In the genomic region with DNA sequence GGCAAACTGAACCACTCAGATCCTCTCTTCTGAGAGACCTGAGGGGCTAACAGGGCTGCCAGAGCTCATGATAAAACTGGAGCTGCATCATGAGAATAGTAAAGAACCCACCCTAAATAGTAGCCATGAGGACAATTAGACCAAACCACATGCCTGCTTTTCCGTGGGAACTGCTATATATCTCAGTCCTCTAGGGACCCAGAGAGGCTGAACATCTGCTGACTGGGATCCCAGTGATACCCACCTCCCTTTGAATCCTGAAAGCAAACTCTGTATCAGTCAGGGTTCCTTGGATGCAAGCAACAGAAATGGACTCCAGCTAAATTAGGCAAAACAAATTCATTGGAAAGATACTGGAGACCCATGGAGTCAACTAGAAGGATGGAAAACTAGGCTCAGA, we compare ENCODE assay signal across 1 cellular context.
TF ChIP-seq lines count a peak whose summit lies in the region.

No MANE protein-coding gene starts in this region.

TF ChIP-seq in K562, 482 proteins besides CTCF, POLR2A, EP300 and RAD21:
- TF ChIP-seq ZNF354B (CRISPR knock-in tag; IDR thresholded peaks at IDR 0.05), result no peak
TF ChIP-seq in K562: peak in this region for 0.
